ENCODE assay signal across 29 cellular contexts in genomic region chr2:136994793-136995192, GRCh38.
"Had no signal": no experiment of that assay in that cellular context is flagged by ENCODE, and none has a peak within 500 bp of the region (broad histone marks: within the 10 kb centered on the region; RNA-seq: fewer than 3 reads in every experiment).

No MANE protein-coding gene starts in this region.

- ATAC-seq: effector memory CD8-positive, alpha-beta T cell; esophagus mucosa; foreskin keratinocyte; gastrocnemius medialis; gastroesophageal sphincter; heart left ventricle; heart right ventricle had no signal

- H3K4me1 ChIP-seq: colonic mucosa, esophagus muscularis mucosa, esophagus squamous epithelium, gastrocnemius medialis, gastroesophageal sphincter, heart left ventricle, heart right ventricle had no signal

- H3K27me3 ChIP-seq: colonic mucosa, esophagus muscularis mucosa, esophagus squamous epithelium, gastrocnemius medialis, gastroesophageal sphincter, heart left ventricle had no signal

- H3K36me3 ChIP-seq: colonic mucosa, esophagus muscularis mucosa, esophagus squamous epithelium, gastrocnemius medialis, gastroesophageal sphincter, heart left ventricle, heart right ventricle had no signal

- DNase-seq: colonic mucosa; cortex of kidney; dermis blood vessel endothelial cell; dorsolateral prefrontal cortex; effector CD4-positive, alpha-beta T cell; effector CD8-positive, alpha-beta T cell; effector memory CD4-positive, alpha-beta T cell; effector memory CD8-positive, alpha-beta T cell; endodermal cell; erythroblast; esophagus squamous epithelium; foreskin fibroblast; foreskin keratinocyte; foreskin melanocyte; gastrocnemius medialis; glutamatergic neuron; head of caudate nucleus; heart left ventricle; heart right ventricle had no signal

- FAIRE-seq: colon, endometrium, endothelial cell of umbilical vein, frontal cortex had no signal

- H3K27ac Mint-ChIP-seq: dendritic cell treated with granulocyte-macrophage colony-stimulating factor and Interleukin-4, amounts not matched to agents 40 ng/mL and 50 ng/mL, for 4 days; effector memory CD8-positive, alpha-beta T cell; endodermal cell had no signal

- H3K9me3 Mint-ChIP-seq: dendritic cell treated with granulocyte-macrophage colony-stimulating factor and Interleukin-4, amounts not matched to agents 40 ng/mL and 50 ng/mL, for 4 days; endodermal cell had no signal

- H3K27ac ChIP-seq: colonic mucosa, coronary artery, dorsolateral prefrontal cortex, epithelial cell of prostate, esophagus muscularis mucosa, esophagus squamous epithelium, foreskin keratinocyte, gastrocnemius medialis, gastroesophageal sphincter, heart left ventricle, heart right ventricle had no signal

- H3K4me3 ChIP-seq: colonic mucosa, coronary artery, dorsolateral prefrontal cortex, esophagus muscularis mucosa, esophagus squamous epithelium, gastrocnemius medialis, gastroesophageal sphincter, heart left ventricle, heart right ventricle had no signal

- H3K4me3 Mint-ChIP-seq: dendritic cell treated with granulocyte-macrophage colony-stimulating factor and Interleukin-4, amounts not matched to agents 40 ng/mL and 50 ng/mL, for 4 days; effector memory CD8-positive, alpha-beta T cell; endodermal cell had no signal

- H3K9me3 ChIP-seq: colonic mucosa, esophagus muscularis mucosa, esophagus squamous epithelium, gastrocnemius medialis, gastroesophageal sphincter, heart left ventricle, heart right ventricle had no signal
